10 cellular contexts compared by ENCODE assay signal in genomic region chr4:54092405-54092759, GRCh38. TPM values are rescaled to one million over a fixed set of nuclear protein-coding genes. Genes with fewer than 3 reads are reported as not detected.
A peak's percentile ranks its signal among the peaks of the same experiment; 100 is the strongest.
DNase-seq lines count a peak whose midpoint lies in the region; ATAC-seq, FAIRE-seq and TF ChIP-seq lines count a peak whose summit lies in the region.
"Had no signal": no experiment of that assay in that cellular context is flagged by ENCODE, and none has a peak within 500 bp of the region (broad histone marks: within the 10 kb centered on the region; RNA-seq: fewer than 3 reads in every experiment).

No MANE protein-coding gene starts in this region.

- intact Hi-C loops in activated naive CD4-positive, alpha-beta T cell treated with anti-CD3 and anti-CD28 coated beads for 36 hours (cut with micrococcal nuclease): loop anchor here (1.0 to 5.0 kb wide), 4 partner anchors 8 to 160 kb away; partner anchors contain the start of gene GSX2
- intact Hi-C loops in ascending aorta (cut with DNase I): loop anchor here (5.0 kb wide), 1 partner anchor 135 kb away; the partner anchor contains the start of gene PDGFRA
- intact Hi-C loops in lower leg skin (cut with DNase I; ENCODE audit: low total_unique reads): no loop called here
- intact Hi-C loops in tibial artery (cut with DNase I; ENCODE audit: low total_unique reads): no loop called here

- H3K4me3 Mint-ChIP-seq in activated naive CD4-positive, alpha-beta T cell treated with anti-CD3 and anti-CD28 coated beads for 36 hours: peak overlapping the region; percentile 88

- TF ChIP-seq POLR2A in lower leg skin (IDR thresholded peaks at IDR 0.05) (no peak), GM12891 (IDR thresholded peaks at IDR 0.05; ENCODE audit: low read depth, low read length) (no peak)

- no peak for DNase-seq in activated naive CD4-positive, alpha-beta T cell treated with anti-CD3 and anti-CD28 coated beads for 36 hours
- DNase-seq in activated naive CD4-positive, alpha-beta T cell (lab: John Stamatoyannopoulos, UW): no peak
- DNase-seq in ascending aorta (ENCODE audit: low spot score in 2 of 2) (no peak), lower leg skin (ENCODE audit: low spot score in 2 of 2) (no peak), tibial artery (no peak), OCI-M1 (lab: John Stamatoyannopoulos, UW) (no peak), GM12891 (ENCODE audit: insufficient read length, low spot score) (no peak)

- H3K36me3 ChIP-seq in ascending aorta (no peaks in the 10 kb centered on the region), tibial artery (no peaks in the 10 kb centered on the region)

- TF ChIP-seq CTCF in ascending aorta (IDR thresholded peaks at IDR 0.05): no peak
- TF ChIP-seq CTCF in lower leg skin (IDR thresholded peaks at IDR 0.05): no peak
- TF ChIP-seq CTCF in tibial artery (IDR thresholded peaks at IDR 0.05): no peak

- H3K27me3 Mint-ChIP-seq in activated naive CD4-positive, alpha-beta T cell treated with anti-CD3 and anti-CD28 coated beads for 36 hours (ENCODE audit: low read depth): peaks cover 49% of the 10 kb centered on the region

- FAIRE-seq in GM12891 (lab: Jason Lieb, UNC): no peak

- H3K4me3 ChIP-seq in ascending aorta (peak overlapping the region; percentile 59 to 82), lower leg skin (ENCODE audit: low read depth, poor library complexity, severe bottlenecking) (peak overlapping the region; percentile 1), tibial artery (peak overlapping the region; percentile 50 to 56)

- no peaks in the 10 kb centered on the region for H3K27me3 ChIP-seq in ascending aorta
- H3K27me3 ChIP-seq in tibial artery: peaks cover 0 to 34% of the 10 kb centered on the region in 2 donors

- H3K27ac ChIP-seq in ascending aorta (peak overlapping the region in 1 of 2 donors; percentile 26), tibial artery (peak overlapping the region; percentile 1 to 45)

- no peaks in the 10 kb centered on the region for H3K9me3 ChIP-seq in ascending aorta
- no peaks in the 10 kb centered on the region for H3K9me3 ChIP-seq in tibial artery

- no peak for ATAC-seq in GM18868 (IDR thresholded peaks at IDR 0.05; ENCODE audit: unreplicated experiment)

- H3K4me1 Mint-ChIP-seq in activated naive CD4-positive, alpha-beta T cell treated with anti-CD3 and anti-CD28 coated beads for 36 hours (ENCODE audit: low read depth): peaks cover 31% of the 10 kb centered on the region

- no peaks in the 10 kb centered on the region for H3K9me3 Mint-ChIP-seq in activated naive CD4-positive, alpha-beta T cell treated with anti-CD3 and anti-CD28 coated beads for 36 hours

- H3K27ac Mint-ChIP-seq in activated naive CD4-positive, alpha-beta T cell treated with anti-CD3 and anti-CD28 coated beads for 36 hours: no peak overlapping the region

- H3K4me1 ChIP-seq in ascending aorta (peaks cover 3 to 9% of the 10 kb centered on the region in 2 donors), tibial artery (peaks cover 0 to 20% (median 15%) of the 10 kb centered on the region in 4 donors)

- CTCF ChIA-PET in activated naive CD4-positive, alpha-beta T cell treated with anti-CD3 and anti-CD28 coated beads for 36 hours (lab: Charles Lee): interaction anchor here (1.4 kb wide), 1 partner anchor 139 kb away, joined by 3 read pairs; no protein-coding TSS in a partner anchor

- H3K36me3 Mint-ChIP-seq in activated naive CD4-positive, alpha-beta T cell treated with anti-CD3 and anti-CD28 coated beads for 36 hours (ENCODE audit: low read depth): no peaks in the 10 kb centered on the region

- 24 to 25% methylated on average over 6 of the region's 6 CpGs for WGBS in lower leg skin, 2 donors

TF ChIP-seq in GM12891, 5 proteins besides CTCF, POLR2A, EP300 and RAD21:
- no peak for TF ChIP-seq SPI1 (IDR thresholded peaks at IDR 0.05; ENCODE audit: low read depth, low read length)
- TF ChIP-seq PAX5 (IDR thresholded peaks at IDR 0.05; ENCODE audit: insufficient read depth, low read length, severe bottlenecking): no peak
- TF ChIP-seq POLR2AphosphoS5 (IDR thresholded peaks at IDR 0.05; ENCODE audit: low read depth, low read length): no peak
- no peak for TF ChIP-seq POU2F2 (IDR thresholded peaks at IDR 0.05; ENCODE audit: low read depth, low read length)
- no peak for TF ChIP-seq TAF1 (IDR thresholded peaks at IDR 0.05; ENCODE audit: low read depth, low read length)

RNA-seq across cellular contexts. Expression of gene GSX2, which starts 7.6 kb away (rescaled TPM):
- total RNA-seq in activated naive CD4-positive, alpha-beta T cell treated with anti-CD3 and anti-CD28 coated beads for 36 hours: not detected
- total RNA-seq in ascending aorta (not detected), lower leg skin (1 to 10 TPM in 3 of 4 donors, under 1 TPM in 1; 0.81 to 2.8 (median 1.7) TPM)
- not detected for polyA plus RNA-seq in GM12891 (2012; ENCODE audit: low read depth, missing spikeins)
- total RNA-seq: Daoy, glomerular endothelial cell had no signal

RNA-seq across cellular contexts. Expression of gene CHIC2, which starts 28.0 kb away (rescaled TPM):
- 1 to 10 TPM; 7.2 to 7.6 TPM for total RNA-seq in activated naive CD4-positive, alpha-beta T cell treated with anti-CD3 and anti-CD28 coated beads for 36 hours
- 34.1 TPM for total RNA-seq in ascending aorta
- total RNA-seq in lower leg skin: 10 to 100 TPM; 63.0 to 80.7 (median 69.8) TPM
- polyA plus RNA-seq in GM12891 (2012; ENCODE audit: low read depth, missing spikeins): 9.1 TPM

Comparison
In these comparisons a context has a peak if more than half of its experiments do, and no peak if none do; other contexts are left out.
1. H3K4me3 ChIP-seq: peak in every context shown above with its lines; median percentile 70 in ascending aorta; 53 in tibial artery; 1 in lower leg skin.
2. intact Hi-C loops: an anchor here in activated naive CD4-positive, alpha-beta T cell treated with anti-CD3 and anti-CD28 coated beads for 36 hours (1.0 to 5.0 kb wide) and ascending aorta (5.0 kb wide); none called in lower leg skin and tibial artery.